In genomic region chr16:71476457-71476856, GRCh38 we compare ENCODE assay signal across 34 cellular contexts. TPM values are rescaled to one million over a fixed set of nuclear protein-coding genes. Genes with fewer than 3 reads are reported as not detected.
"Had no signal": no experiment of that assay in that cellular context is flagged by ENCODE, and none has a peak within 500 bp of the region (broad histone marks: within the 10 kb centered on the region; RNA-seq: fewer than 3 reads in every experiment).

No MANE protein-coding gene starts in this region.

- H3K9me3 Mint-ChIP-seq: activated naive CD8-positive, alpha-beta T cell treated with anti-CD3 and anti-CD28 coated beads, Interleukin-2, amount 10 ng/mL, durations not matched to agents 7 days and 5 days; activated T-helper 2 cell treated with anti-CD3 and anti-CD28 coated beads, Interferon-gamma antibody, Interleukin-2, Interleukin-4, amounts not matched to agents 10 μg/mL and 5 μg/mL and 100 μg/mL, durations not matched to agents 14 hours and 24 hours and 36 hours; IgD-negative memory B cell had no signal

- H3K27me3 Mint-ChIP-seq: activated naive CD8-positive, alpha-beta T cell treated with anti-CD3 and anti-CD28 coated beads, Interleukin-2, amount 10 ng/mL, durations not matched to agents 7 days and 5 days; IgD-negative memory B cell; T-helper 17 cell had no signal

- ATAC-seq: activated CD8-positive, alpha-beta T cell treated with anti-CD3 and anti-CD28 coated beads, Interleukin-2, amount 10 ng/mL, durations not matched to agents 7 days and 5 days; Panc1; T-helper 17 cell had no signal

- H3K36me3 ChIP-seq: SJCRH30 had no signal

- H3K27ac Mint-ChIP-seq: activated CD8-positive, alpha-beta T cell treated with anti-CD3 and anti-CD28 coated beads, Interleukin-2, amount 10 ng/mL, durations not matched to agents 7 days and 5 days; activated naive CD8-positive, alpha-beta T cell treated with anti-CD3 and anti-CD28 coated beads, Interleukin-2, amount 10 ng/mL, durations not matched to agents 7 days and 5 days; activated T-helper 2 cell treated with anti-CD3 and anti-CD28 coated beads, Interferon-gamma antibody, Interleukin-2, Interleukin-4, amounts not matched to agents 10 μg/mL and 5 μg/mL and 100 μg/mL, durations not matched to agents 14 hours and 24 hours and 36 hours; IgD-negative memory B cell; T-helper 17 cell had no signal

- H3K27me3 ChIP-seq: adrenal gland, SJCRH30 had no signal

- H3K9me3 ChIP-seq: adrenal gland, SJCRH30, SK-N-SH had no signal

- H3K9ac ChIP-seq: SK-N-SH had no signal

- H3K4me1 ChIP-seq: adrenal gland, SJCRH30 had no signal

- DNase-seq: activated CD4-positive, alpha-beta T cell treated with anti-CD3 and anti-CD28 coated beads, Interleukin-2, amount 50 U/mL, for 1 hour; activated CD4-positive, CD25-positive, alpha-beta regulatory T cell; activated CD8-positive, alpha-beta T cell treated with anti-CD3 and anti-CD28 coated beads, Interleukin-2, amount 10 ng/mL, durations not matched to agents 7 days and 5 days; activated gamma-delta T cell treated with Interleukin-2 at 50 U/mL for 16 hours; activated naive CD4-positive, alpha-beta T cell treated with anti-CD3 and anti-CD28 coated beads, Interleukin-2, amount 50 U/mL, for 16 hours; activated naive CD8-positive, alpha-beta T cell treated with anti-CD3 and anti-CD28 coated beads, Interleukin-2, amount 10 ng/mL, durations not matched to agents 7 days and 5 days; activated T-cell treated with anti-CD3 and anti-CD28 coated beads, Interleukin-2, amount 50 U/mL, for 48 hours; adrenal gland; anterior cingulate cortex; caudate nucleus; KG1; MV-4-11; NCI-H1092 treated with DMSO at 0.1 percent for 48 hours; NCI-H1417 treated with DMSO at 0.1 percent for 48 hours; NCI-H1694; NCI-H2029; NCI-H2107; NCI-H2171 treated with DMSO at 0.1 percent for 48 hours; NCI-H226; NCI-H526; NCI-H774; OCI-M1; Right ventricle myocardium superior; RPMI8226; SJCRH30; SK-N-SH; T-helper 17 cell had no signal

- H3K4me3 ChIP-seq: adrenal gland, SJCRH30 had no signal

- H3K27ac ChIP-seq: adrenal gland, SJCRH30, VCaP had no signal

- H3K4me3 Mint-ChIP-seq: activated CD8-positive, alpha-beta T cell treated with anti-CD3 and anti-CD28 coated beads, Interleukin-2, amount 10 ng/mL, durations not matched to agents 7 days and 5 days; activated naive CD8-positive, alpha-beta T cell treated with anti-CD3 and anti-CD28 coated beads, Interleukin-2, amount 10 ng/mL, durations not matched to agents 7 days and 5 days; T-helper 17 cell had no signal

- H3K4me2 ChIP-seq: SK-N-SH had no signal

RNA-seq across cellular contexts. Expression of gene TLE7, which starts 34.6 kb away (rescaled TPM):
- total RNA-seq: activated CD8-positive, alpha-beta T cell treated with anti-CD3 and anti-CD28 coated beads, Interleukin-2, amount 10 ng/mL, durations not matched to agents 7 days and 5 days; activated naive CD8-positive, alpha-beta T cell treated with anti-CD3 and anti-CD28 coated beads, Interleukin-2, amount 10 ng/mL, durations not matched to agents 7 days and 5 days; activated T-helper 2 cell treated with anti-CD3 and anti-CD28 coated beads, Interferon-gamma antibody, Interleukin-2, Interleukin-4, amounts not matched to agents 10 μg/mL and 5 μg/mL and 100 μg/mL, durations not matched to agents 14 hours and 24 hours and 36 hours; adrenal gland; chondrocyte; MCF 10A; NCI-H460; Right ventricle myocardium superior; SJCRH30; T-helper 17 cell had no signal

RNA-seq across cellular contexts. Expression of gene CHST4, which starts 49.8 kb away (rescaled TPM):
- total RNA-seq: activated CD8-positive, alpha-beta T cell treated with anti-CD3 and anti-CD28 coated beads, Interleukin-2, amount 10 ng/mL, durations not matched to agents 7 days and 5 days; activated naive CD8-positive, alpha-beta T cell treated with anti-CD3 and anti-CD28 coated beads, Interleukin-2, amount 10 ng/mL, durations not matched to agents 7 days and 5 days; chondrocyte; NCI-H460; Right ventricle myocardium superior; T-helper 17 cell had no signal
